Comparison of ENCODE assay signal across 8 cellular contexts in the genomic region with DNA sequence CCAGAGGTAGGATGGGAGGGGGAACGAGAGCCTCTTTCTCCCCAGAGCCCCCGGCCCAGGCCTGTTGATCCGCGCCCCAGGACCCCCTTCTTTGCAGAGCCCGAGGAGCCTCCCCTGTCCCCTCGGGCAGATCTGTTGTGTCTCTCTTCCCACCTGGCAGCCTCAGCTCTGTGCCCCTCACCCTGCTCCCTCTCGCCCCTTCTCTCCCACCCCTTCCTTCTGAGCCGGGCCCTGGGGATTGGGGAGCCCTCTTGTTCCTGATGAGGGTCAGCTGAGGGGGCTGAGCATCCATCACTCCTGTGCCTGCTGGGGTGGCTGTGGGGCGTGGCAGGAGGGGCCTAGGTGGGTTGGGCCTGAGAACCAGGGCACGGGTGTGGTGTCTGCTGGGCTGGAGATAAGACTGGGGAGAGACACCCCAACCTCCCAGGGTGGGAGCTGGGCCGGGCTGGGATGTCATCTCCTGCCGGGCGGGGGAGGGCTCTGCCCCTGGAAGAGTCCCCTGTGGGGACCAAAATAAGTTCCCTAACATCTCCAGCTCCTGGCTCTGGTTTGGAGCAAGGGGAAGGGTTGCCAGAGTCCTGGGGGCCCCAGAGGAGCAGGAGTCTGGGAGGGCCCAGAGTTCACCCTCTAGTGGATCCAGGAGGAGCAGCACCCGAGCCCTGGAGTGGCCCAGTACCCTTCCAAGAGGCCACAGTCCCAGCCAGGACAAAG.
A peak's percentile ranks its signal among the peaks of the same experiment; 100 is the strongest.
DNase-seq lines count a peak whose midpoint lies in the region; ATAC-seq, FAIRE-seq and TF ChIP-seq lines count a peak whose summit lies in the region.

No MANE protein-coding gene starts in this region.

- H3K36me3 ChIP-seq in BLaER1 (peaks cover 43% of the 10 kb centered on the region), kidney epithelial cell (ENCODE audit: control insufficient read depth, insufficient read depth, low read length) (peaks cover 2% of the 10 kb centered on the region)

- peaks cover 40% of the 10 kb centered on the region for H3K36me3 Mint-ChIP-seq in HFFc6 (ENCODE audit: low read depth)

- DNase-seq in HFFc6 (no peak), kidney epithelial cell (ENCODE audit: low read depth) (no peak), frontal cortex (ENCODE audit: low spot score in 2 of 2) (no peak), G401 (ENCODE audit: low spot score) (no peak)
- no peak for DNase-seq in stimulated activated CD4-positive, alpha-beta T cell treated with anti-CD3 and anti-CD28 coated beads, Interleukin-12 subunit alpha, Interleukin-12 subunit beta, amount 100 ng/mL, for 4 hours

- peak overlapping the region; percentile 60 for H3K9ac ChIP-seq in BLaER1

- in situ Hi-C loops in G401 (cut with HindIII; ENCODE audit: low sequenced_read_pairs): no loop called here

- H3K4me3 Mint-ChIP-seq in HFFc6: no peak overlapping the region

- no peak for ATAC-seq in HG03457 (IDR thresholded peaks at IDR 0.05; ENCODE audit: unreplicated experiment)

- no peak for FAIRE-seq in frontal cortex (lab: Jason Lieb, UNC)

- peak overlapping the region; percentile 33; the same call in 1 of the 2 replicates for H3K4me3 ChIP-seq in BLaER1
- no peak overlapping the region for H3K4me3 ChIP-seq in WI38 (ENCODE audit: low read depth, low read length)
- H3K4me3 ChIP-seq in kidney epithelial cell (ENCODE audit: low read depth, low read length): no peak overlapping the region

- peaks cover 49% of the 10 kb centered on the region for H3K4me1 ChIP-seq in BLaER1

- TF ChIP-seq CTCF in HFFc6 (IDR thresholded peaks at IDR 0.05) (peak; percentile 71), WI38 (IDR thresholded peaks at IDR 0.05; ENCODE audit: low read depth, low read length) (peak; percentile 63), kidney epithelial cell (IDR thresholded peaks at IDR 0.05; ENCODE audit: insufficient read depth, low read length, poor library complexity, severe bottlenecking) (peak; percentile 60)

- H3K27me3 Mint-ChIP-seq in HFFc6 (ENCODE audit: insufficient read depth): peaks cover 8% of the 10 kb centered on the region

- H3K9me3 Mint-ChIP-seq in HFFc6: peaks cover 10% of the 10 kb centered on the region; the same call in 1 of the 2 replicates

- no peaks in the 10 kb centered on the region for H4K20me1 ChIP-seq in BLaER1

- H3K4me1 Mint-ChIP-seq in HFFc6 (ENCODE audit: low read depth): peaks cover 26% of the 10 kb centered on the region

- no peaks in the 10 kb centered on the region for H3K27me3 ChIP-seq in BLaER1
- no peaks in the 10 kb centered on the region for H3K27me3 ChIP-seq in kidney epithelial cell (ENCODE audit: control insufficient read depth, insufficient read depth, low read length)

- no peaks in the 10 kb centered on the region for H3K9me3 ChIP-seq in BLaER1

- H3K27ac ChIP-seq in BLaER1: peak overlapping the region; percentile 62

- H3K4me2 ChIP-seq in BLaER1: peak overlapping the region; percentile 80

- H3K27ac Mint-ChIP-seq in HFFc6: no peak overlapping the region
